In the genomic region with DNA sequence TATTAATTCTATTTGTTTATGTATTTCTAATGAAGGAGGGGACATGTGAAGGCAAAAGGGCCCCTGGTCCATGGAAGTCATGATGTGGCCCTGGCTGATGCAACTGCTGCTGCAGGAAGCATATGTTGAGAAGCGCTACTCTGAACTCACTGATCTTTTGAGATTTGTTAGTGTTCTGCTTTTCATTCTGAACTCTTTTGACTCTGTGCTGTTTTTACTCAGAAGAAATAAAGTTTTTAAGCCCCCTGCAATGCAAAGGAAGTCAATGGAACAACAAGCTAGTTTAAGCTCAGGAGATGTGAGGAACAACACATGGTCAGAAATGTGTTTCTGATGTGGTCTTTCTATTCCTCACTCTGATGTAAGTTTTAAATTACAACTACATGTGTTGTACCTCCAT, we compare ENCODE assay signal across 25 cellular contexts.
DNase-seq lines count a peak whose midpoint lies in the region; ATAC-seq and TF ChIP-seq lines count a peak whose summit lies in the region.
"Had no signal": no experiment of that assay in that cellular context is flagged by ENCODE, and none has a peak within 500 bp of the region (broad histone marks: within the 10 kb centered on the region; RNA-seq: fewer than 3 reads in every experiment).

No MANE protein-coding gene starts in this region.

- no peaks in the 10 kb centered on the region for H3K36me3 Mint-ChIP-seq in CD8-positive, alpha-beta T cell
- no peaks in the 10 kb centered on the region for H3K36me3 Mint-ChIP-seq in activated naive CD8-positive, alpha-beta T cell
- H3K36me3 Mint-ChIP-seq: brain had no signal

- H3K27me3 ChIP-seq in CD8-positive, alpha-beta T cell (ENCODE audit: insufficient read depth, low read length), result no peaks in the 10 kb centered on the region
- no peaks in the 10 kb centered on the region for H3K27me3 ChIP-seq in osteoblast (ENCODE audit: insufficient read depth, low read length)
- no peaks in the 10 kb centered on the region for H3K27me3 ChIP-seq in hepatocyte
- H3K27me3 ChIP-seq: BE2C, Peyer's patch, sigmoid colon, SJCRH30, tibial artery had no signal

- 86% methylated on average over 1 of the region's 1 CpG for WGBS in hepatocyte (ENCODE audit: low lambda C conversion rate, missing lambda C conversion rate)

- peak; percentile 44 for ATAC-seq in CD8-positive, alpha-beta T cell
- ATAC-seq: A549; esophagus mucosa; stimulated activated naive B cell treated with anti-CD40 and anti-IgM and Interleukin-4, amounts not matched to agents 10 μg/mL and 1 μg/mL and 100 μg/mL, for 72 hours had no signal

- H3K9me3 ChIP-seq in CD8-positive, alpha-beta T cell (ENCODE audit: low read length), result no peaks in the 10 kb centered on the region
- H3K9me3 ChIP-seq in osteoblast (ENCODE audit: low read depth, low read length) (no peaks in the 10 kb centered on the region), hepatocyte (ENCODE audit: low read depth) (no peaks in the 10 kb centered on the region)
- H3K9me3 ChIP-seq: A549, BE2C, Peyer's patch, sigmoid colon, SJCRH30, tibial artery had no signal

- no peaks in the 10 kb centered on the region for H3K9me3 Mint-ChIP-seq in CD8-positive, alpha-beta T cell
- H3K9me3 Mint-ChIP-seq in activated naive CD8-positive, alpha-beta T cell (ENCODE audit: low read depth), result no peaks in the 10 kb centered on the region
- H3K9me3 Mint-ChIP-seq: brain; T-helper 1 cell treated with Interleukin-12 subunit alpha and Interleukin-12 subunit beta and Interleukin-4 antibody, amounts not matched to agents 30 μg/mL and 1 μg/mL, for 36 hours had no signal

- peaks cover 24% of the 10 kb centered on the region for H3K4me1 ChIP-seq in CD8-positive, alpha-beta T cell (ENCODE audit: insufficient read depth, low read length)
- no peaks in the 10 kb centered on the region for H3K4me1 ChIP-seq in osteoblast (ENCODE audit: insufficient read depth, low read length)
- no peaks in the 10 kb centered on the region for H3K4me1 ChIP-seq in hepatocyte (ENCODE audit: insufficient read depth)
- H3K4me1 ChIP-seq: A549, BE2C, Peyer's patch, sigmoid colon, SJCRH30, tibial artery had no signal

- H3K4me1 Mint-ChIP-seq in CD8-positive, alpha-beta T cell (ENCODE audit: low read depth), result peaks cover 35% of the 10 kb centered on the region
- H3K4me1 Mint-ChIP-seq in activated naive CD8-positive, alpha-beta T cell (ENCODE audit: low read depth), result peaks cover 38% of the 10 kb centered on the region

- H3K9me2 ChIP-seq in hepatocyte (replicated peaks; ENCODE audit: insufficient read depth), result no peaks in the 10 kb centered on the region

- peak; percentile 27 for DNase-seq in activated CD4-positive, alpha-beta T cell treated with anti-CD3 and anti-CD28 coated beads for 48 hours
- no peak for DNase-seq in activated CD4-positive, alpha-beta T cell treated with anti-CD3 and anti-CD28 coated beads, Interleukin-2, amount 50 U/mL, for 4 hours
- no peak for DNase-seq in CD8-positive, alpha-beta T cell
- peak; percentile 51 for DNase-seq in osteoblast (ENCODE audit: insufficient read length, low spot score, missing footprints)
- DNase-seq in hepatocyte (ENCODE audit: low spot score), result no peak
- DNase-seq in NCI-H510A treated with DMSO at 0.1 percent for 48 hours (lab: John Stamatoyannopoulos, UW), result no peak
- DNase-seq in T-helper 2 cell, result no peak
- DNase-seq: activated CD4-positive, alpha-beta T cell treated with anti-CD3 and anti-CD28 coated beads, Interleukin-2, amount 10 ng/mL, durations not matched to agents 24 days and 14 days; activated T-cell treated with anti-CD3 and anti-CD28 coated beads for 4 hours; BE2C; effector CD4-positive, alpha-beta T cell; Karpas-422; NCI-H187; NCI-H226; Peyer's patch; sigmoid colon; SJCRH30; stimulated activated naive B cell treated with anti-CD40 and anti-IgM and Interleukin-4, amounts not matched to agents 10 μg/mL and 1 μg/mL and 100 μg/mL, for 72 hours; tibial artery had no signal

- H3K4me3 ChIP-seq in CD8-positive, alpha-beta T cell (ENCODE audit: low read depth, low read length), result no peak overlapping the region
- H3K4me3 ChIP-seq in osteoblast (ENCODE audit: insufficient read depth, low read length) (no peak overlapping the region), hepatocyte (no peak overlapping the region)
- H3K4me3 ChIP-seq: A549, Peyer's patch, sigmoid colon, SJCRH30, tibial artery had no signal

- H3K4me2 ChIP-seq in osteoblast (ENCODE audit: insufficient read depth, low read length) (no peak overlapping the region), hepatocyte (no peak overlapping the region)
- H3K4me2 ChIP-seq: A549 had no signal

- CTCF ChIA-PET in CD8-positive, alpha-beta T cell (lab: Charles Lee), result no interaction called here

- intact Hi-C loops in CD8-positive, alpha-beta T cell (cut with DNase I, micrococcal nuclease), result no loop called here

- H3K27ac ChIP-seq in CD8-positive, alpha-beta T cell (ENCODE audit: low read depth, low read length), result no peak overlapping the region
- no peak overlapping the region for H3K27ac ChIP-seq in osteoblast (ENCODE audit: low read depth, low read length)
- H3K27ac ChIP-seq in hepatocyte, result no peak overlapping the region
- H3K27ac ChIP-seq: A549, Peyer's patch, sigmoid colon, SJCRH30, tibial artery had no signal

- peak overlapping the region; percentile 17 for H3K4me3 Mint-ChIP-seq in CD8-positive, alpha-beta T cell
- peak overlapping the region; percentile 1 for H3K4me3 Mint-ChIP-seq in activated naive CD8-positive, alpha-beta T cell
- H3K4me3 Mint-ChIP-seq: activated CD4-positive, alpha-beta T cell treated with anti-CD3 and anti-CD28 coated beads, Interleukin-2, amount 10 ng/mL, durations not matched to agents 24 days and 14 days; brain; stimulated activated naive B cell treated with anti-CD40 and anti-IgM and Interleukin-4, amounts not matched to agents 10 μg/mL and 1 μg/mL and 100 μg/mL, for 72 hours; T-helper 1 cell treated with Interleukin-12 subunit alpha and Interleukin-12 subunit beta and Interleukin-4 antibody, amounts not matched to agents 30 μg/mL and 1 μg/mL, for 36 hours had no signal

- H4K20me1 ChIP-seq in osteoblast (ENCODE audit: insufficient read depth, low read length) (no peaks in the 10 kb centered on the region), hepatocyte (ENCODE audit: insufficient read depth, poor library complexity, severe bottlenecking) (no peaks in the 10 kb centered on the region)

- H3K27me3 Mint-ChIP-seq in CD8-positive, alpha-beta T cell (ENCODE audit: low read depth), result no peaks in the 10 kb centered on the region
- H3K27me3 Mint-ChIP-seq in activated naive CD8-positive, alpha-beta T cell, result no peaks in the 10 kb centered on the region
- H3K27me3 Mint-ChIP-seq: activated CD4-positive, alpha-beta T cell treated with anti-CD3 and anti-CD28 coated beads, Interleukin-2, amount 10 ng/mL, durations not matched to agents 24 days and 14 days; progenitor cell of endocrine pancreas; stimulated activated naive B cell treated with anti-CD40 and anti-IgM and Interleukin-4, amounts not matched to agents 10 μg/mL and 1 μg/mL and 100 μg/mL, for 72 hours had no signal

- H3K79me2 ChIP-seq in osteoblast (ENCODE audit: insufficient read depth, low read length) (no peaks in the 10 kb centered on the region), hepatocyte (no peaks in the 10 kb centered on the region)

- POLR2A ChIA-PET in CD8-positive, alpha-beta T cell (lab: Charles Lee), result interaction anchor here (0.9 to 1.8 kb wide), 2 partner anchors 16 to 89 kb away, joined by 3 to 7 read pairs; partner anchors contain the start of gene BTG1

- no peak for TF ChIP-seq CTCF in CD8-positive, alpha-beta T cell (IDR thresholded peaks at IDR 0.05)
- no peak for TF ChIP-seq CTCF in osteoblast (IDR thresholded peaks at IDR 0.05; ENCODE audit: extremely low read depth, low read depth, low read length)
- TF ChIP-seq CTCF in hepatocyte (IDR thresholded peaks at IDR 0.05; ENCODE audit: poor library complexity), result no peak

- no peaks in the 10 kb centered on the region for H3K36me3 ChIP-seq in CD8-positive, alpha-beta T cell (ENCODE audit: insufficient read depth, low read length)
- H3K36me3 ChIP-seq in osteoblast (ENCODE audit: insufficient read depth, low read length) (no peaks in the 10 kb centered on the region), hepatocyte (replicated peaks; ENCODE audit: insufficient read depth, low read depth) (no peaks in the 10 kb centered on the region)
- H3K36me3 ChIP-seq: BE2C, Peyer's patch, sigmoid colon, SJCRH30, tibial artery had no signal

- H2AFZ ChIP-seq in osteoblast (ENCODE audit: low read length) (peak overlapping the region; percentile 30), hepatocyte (no peak overlapping the region)

- peak overlapping the region; percentile 84 for H3K27ac Mint-ChIP-seq in CD8-positive, alpha-beta T cell
- peak overlapping the region; percentile 84 for H3K27ac Mint-ChIP-seq in activated naive CD8-positive, alpha-beta T cell
- H3K27ac Mint-ChIP-seq: activated CD4-positive, alpha-beta T cell treated with anti-CD3 and anti-CD28 coated beads, Interleukin-2, amount 10 ng/mL, durations not matched to agents 24 days and 14 days; progenitor cell of endocrine pancreas; stimulated activated naive B cell treated with anti-CD40 and anti-IgM and Interleukin-4, amounts not matched to agents 10 μg/mL and 1 μg/mL and 100 μg/mL, for 72 hours; T-helper 1 cell treated with Interleukin-12 subunit alpha and Interleukin-12 subunit beta and Interleukin-4 antibody, amounts not matched to agents 30 μg/mL and 1 μg/mL, for 36 hours had no signal

Comparison
In these comparisons a context has a peak if more than half of its experiments do, and no peak if none do; other contexts are left out.
1. DNase-seq: peak in activated CD4-positive, alpha-beta T cell treated with anti-CD3 and anti-CD28 coated beads for 48 hours (single experiment) and osteoblast (single experiment); none in activated CD4-positive, alpha-beta T cell treated with anti-CD3 and anti-CD28 coated beads, Interleukin-2, amount 50 U/mL, for 4 hours (0 of 2), CD8-positive, alpha-beta T cell (0 of 7), hepatocyte (single experiment), NCI-H510A treated with DMSO at 0.1 percent for 48 hours (single experiment) and T-helper 2 cell (0 of 5).